In genomic region chr11:125315088-125315740, GRCh38 we compare ENCODE assay signal across 12 cellular contexts.
A peak's percentile ranks its signal among the peaks of the same experiment; 100 is the strongest.
DNase-seq lines count a peak whose midpoint lies in the region; ATAC-seq and TF ChIP-seq lines count a peak whose summit lies in the region.
"Had no signal": no experiment of that assay in that cellular context is flagged by ENCODE, and none has a peak within 500 bp of the region (broad histone marks: within the 10 kb centered on the region; RNA-seq: fewer than 3 reads in every experiment).

No MANE protein-coding gene starts in this region.

- H3K27ac Mint-ChIP-seq in activated CD4-positive, alpha-beta T cell treated with anti-CD3 and anti-CD28 coated beads, Interleukin-2, amount 10 ng/mL, durations not matched to agents 24 days and 14 days = no peak overlapping the region
- no peak overlapping the region for H3K27ac Mint-ChIP-seq in glutamatergic neuron (ENCODE audit: unreplicated experiment)

- no peaks in the 10 kb centered on the region for H3K36me3 ChIP-seq in GM23248 (ENCODE audit: low read depth)
- H3K36me3 ChIP-seq: colonic mucosa had no signal

- in situ Hi-C loops in GM23248 (cut with MboI) = no loop called here

- no peak for ATAC-seq in GM21381 (IDR thresholded peaks at IDR 0.05; ENCODE audit: unreplicated experiment)
- ATAC-seq in GM18861 (IDR thresholded peaks at IDR 0.05; ENCODE audit: unreplicated experiment) = no peak

- intact Hi-C loops in activated CD4-positive, alpha-beta T cell treated with anti-CD3 and anti-CD28 coated beads, Interleukin-2, amount 10 ng/mL, durations not matched to agents 24 days and 14 days (cut with micrococcal nuclease) = no loop called here

- H3K27ac ChIP-seq in GM23248 = no peak overlapping the region
- H3K27ac ChIP-seq: C4-2B, colonic mucosa had no signal

- no peak for TF ChIP-seq CTCF in fibroblast of the aortic adventitia (IDR thresholded peaks at IDR 0.05; ENCODE audit: insufficient read depth, low read length)
- TF ChIP-seq CTCF in glutamatergic neuron (IDR thresholded peaks at IDR 0.05; ENCODE audit: partially characterized antibody, unreplicated experiment) = no peak

- H3K4me1 Mint-ChIP-seq in activated CD4-positive, alpha-beta T cell treated with anti-CD3 and anti-CD28 coated beads, Interleukin-2, amount 10 ng/mL, durations not matched to agents 24 days and 14 days = no peaks in the 10 kb centered on the region
- H3K4me1 Mint-ChIP-seq in glutamatergic neuron (ENCODE audit: low read depth, unreplicated experiment) = peaks cover 30% of the 10 kb centered on the region

- no peaks in the 10 kb centered on the region for H3K9me3 Mint-ChIP-seq in activated CD4-positive, alpha-beta T cell treated with anti-CD3 and anti-CD28 coated beads, Interleukin-2, amount 10 ng/mL, durations not matched to agents 24 days and 14 days
- peaks cover 11% of the 10 kb centered on the region for H3K9me3 Mint-ChIP-seq in glutamatergic neuron (ENCODE audit: unreplicated experiment)

- H3F3A ChIP-seq in GM23248 (ENCODE audit: insufficient read depth) = no peaks in the 10 kb centered on the region

- no peak overlapping the region for H3K4me3 Mint-ChIP-seq in activated CD4-positive, alpha-beta T cell treated with anti-CD3 and anti-CD28 coated beads, Interleukin-2, amount 10 ng/mL, durations not matched to agents 24 days and 14 days
- H3K4me3 Mint-ChIP-seq in glutamatergic neuron (ENCODE audit: unreplicated experiment) = no peak overlapping the region

- WGBS in GM23248 (ENCODE audit: low coverage in 1 of 2, low lambda C conversion rate in 2 of 2, missing lambda C conversion rate in 2 of 2), 2 experiments = 62 to 67% methylated on average over 7 of the region's 7 CpGs

- H3K27me3 Mint-ChIP-seq in activated CD4-positive, alpha-beta T cell treated with anti-CD3 and anti-CD28 coated beads, Interleukin-2, amount 10 ng/mL, durations not matched to agents 24 days and 14 days = peaks cover 8% of the 10 kb centered on the region
- peaks cover 9% of the 10 kb centered on the region for H3K27me3 Mint-ChIP-seq in glutamatergic neuron (ENCODE audit: unreplicated experiment)

- H3K27me3 ChIP-seq in GM23248 (replicated peaks; ENCODE audit: insufficient read depth) = peaks cover 8% of the 10 kb centered on the region
- H3K27me3 ChIP-seq: colonic mucosa had no signal

- H3K9ac ChIP-seq in GM23248 = no peak overlapping the region

- no peaks in the 10 kb centered on the region for H3K9me2 ChIP-seq in GM23248 (ENCODE audit: insufficient read depth)

- no peaks in the 10 kb centered on the region for H4K20me1 ChIP-seq in GM23248 (ENCODE audit: insufficient read depth)

- H3K4me3 ChIP-seq in GM23248 (no peak overlapping the region), fibroblast of the aortic adventitia (ENCODE audit: low read depth, low read length) (no peak overlapping the region)
- H3K4me3 ChIP-seq: colonic mucosa had no signal

- peak; percentile 13 for DNase-seq in GM23248
- DNase-seq in NCI-H345 treated with DMSO at 0.1 percent for 48 hours (lab: John Stamatoyannopoulos, UW; ENCODE audit: unreplicated experiment) = peak; percentile 80
- DNase-seq in fibroblast of the aortic adventitia (ENCODE audit: low read depth) = peak; percentile 65
- peak; percentile 19 for DNase-seq in renal cortical epithelial cell (ENCODE audit: low read depth)
- no peak for DNase-seq in activated CD4-positive, alpha-beta T cell treated with anti-CD3 and anti-CD28 coated beads, Interleukin-2, amount 10 ng/mL, durations not matched to agents 24 days and 14 days
- DNase-seq in glutamatergic neuron = no peak
- DNase-seq: activated T-cell treated with anti-CD3 and anti-CD28 coated beads, Interleukin-2, amount 50 U/mL, for 48 hours; colonic mucosa; MV-4-11 had no signal

- no peaks in the 10 kb centered on the region for H3K9me3 ChIP-seq in GM23248 (ENCODE audit: low read depth)
- H3K9me3 ChIP-seq: colonic mucosa had no signal

- no peak overlapping the region for H2AFZ ChIP-seq in GM23248

- no peak overlapping the region for H3K4me2 ChIP-seq in GM23248 (ENCODE audit: unreplicated experiment)

- H3K4me1 ChIP-seq in GM23248 (ENCODE audit: insufficient read depth) = no peaks in the 10 kb centered on the region
- H3K4me1 ChIP-seq: colonic mucosa had no signal

- H3K36me3 Mint-ChIP-seq in activated CD4-positive, alpha-beta T cell treated with anti-CD3 and anti-CD28 coated beads, Interleukin-2, amount 10 ng/mL, durations not matched to agents 24 days and 14 days (ENCODE audit: low read depth) = no peaks in the 10 kb centered on the region
- H3K36me3 Mint-ChIP-seq in glutamatergic neuron (ENCODE audit: unreplicated experiment) = peaks cover 13% of the 10 kb centered on the region

- no peaks in the 10 kb centered on the region for H3K79me2 ChIP-seq in GM23248 (ENCODE audit: insufficient read depth)

Comparison
In these comparisons a context has a peak if more than half of its experiments do, and no peak if none do; other contexts are left out.
1. DNase-seq: peak in GM23248 (single experiment), NCI-H345 treated with DMSO at 0.1 percent for 48 hours (single experiment), fibroblast of the aortic adventitia (single experiment) and renal cortical epithelial cell (single experiment); none in activated CD4-positive, alpha-beta T cell treated with anti-CD3 and anti-CD28 coated beads, Interleukin-2, amount 10 ng/mL, durations not matched to agents 24 days and 14 days (single experiment) and glutamatergic neuron (single experiment).